Comparison of ENCODE assay signal across 10 cellular contexts in the genomic region with DNA sequence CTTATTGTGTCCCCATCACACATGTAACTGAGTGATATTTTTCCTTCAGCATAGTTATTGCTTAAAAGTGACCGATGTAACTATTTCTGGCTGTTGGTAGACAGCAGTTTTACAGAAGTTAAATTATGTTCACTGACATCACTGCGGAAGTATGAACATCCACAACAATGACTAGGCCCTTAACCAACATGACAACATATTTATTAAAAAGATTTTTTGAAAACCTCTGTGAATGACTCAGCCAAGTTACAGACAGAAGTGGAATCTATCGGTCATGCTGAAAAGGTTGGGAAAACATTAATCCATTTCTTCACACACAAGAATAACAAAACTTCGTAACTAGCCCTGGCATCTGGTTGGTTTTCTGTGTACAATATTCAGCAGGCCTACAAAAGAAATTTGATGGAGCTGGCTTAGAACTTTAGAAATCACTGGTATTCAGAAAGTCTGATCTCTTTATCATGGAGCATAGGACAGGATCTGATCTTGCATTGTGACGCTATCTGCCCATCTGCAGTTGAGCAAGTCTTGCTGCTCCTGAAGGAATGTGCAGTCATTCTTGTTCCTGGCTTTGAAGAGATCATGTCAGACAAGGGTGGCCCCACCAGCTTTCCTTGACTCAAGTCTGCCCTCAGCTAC. TPM values are rescaled to one million over a fixed set of nuclear protein-coding genes. Genes with fewer than 3 reads are reported as not detected.
DNase-seq lines count a peak whose midpoint lies in the region; ATAC-seq, FAIRE-seq and TF ChIP-seq lines count a peak whose summit lies in the region.
"Had no signal": no experiment of that assay in that cellular context is flagged by ENCODE, and none has a peak within 500 bp of the region (broad histone marks: within the 10 kb centered on the region; RNA-seq: fewer than 3 reads in every experiment).

No MANE protein-coding gene starts in this region.

- no peak overlapping the region for H3K4me3 ChIP-seq in skeletal muscle tissue (ENCODE audit: low read length in 3 of 3)

- DNase-seq in GM18507 (ENCODE audit: extremely low spot score, insufficient read length, low read depth) = no peak
- DNase-seq in foreskin keratinocyte = peak; percentile 95 to 97
- no peak for DNase-seq in activated CD4-positive, alpha-beta T cell treated with anti-CD3 and anti-CD28 coated beads for 4 hours
- DNase-seq in T-helper 1 cell = no peak
- no peak for DNase-seq in erythroblast (lab: John Stamatoyannopoulos, UW)
- DNase-seq: left cardiac atrium, NCI-H526 treated with DMSO at 0.1 percent for 48 hours had no signal

- no peaks in the 10 kb centered on the region for H3K36me3 ChIP-seq in skeletal muscle tissue (ENCODE audit: control insufficient read depth in 3 of 3, insufficient read depth in 3 of 3, low read length in 3 of 3)

- H3K27me3 ChIP-seq in foreskin keratinocyte = no peaks in the 10 kb centered on the region
- H3K27me3 ChIP-seq in skeletal muscle tissue (ENCODE audit: control insufficient read depth in 3 of 3, insufficient read depth in 3 of 3, low read length in 3 of 3) = no peaks in the 10 kb centered on the region

- peak; percentile 56 for FAIRE-seq in GM18507 (lab: Jason Lieb, UNC)

- ATAC-seq in SK-N-SH treated with all-trans-retinoic acid at 6 μM for 48 hours (peak; percentile 53), foreskin keratinocyte (peak; percentile 84), GM21526 (IDR thresholded peaks at IDR 0.05; ENCODE audit: low FRiP score, unreplicated experiment) (no peak)

- TF ChIP-seq CTCF in foreskin keratinocyte (conservative IDR thresholded peaks at IDR 0.05) = no peak

- peak overlapping the region in 2 of 3 donors; percentile 7 to 42 for H3K9ac ChIP-seq in skeletal muscle tissue (ENCODE audit: low read depth in 1 of 3, low read length in 3 of 3)

- peaks cover 26% of the 10 kb centered on the region for H3K4me1 ChIP-seq in foreskin keratinocyte
- H3K4me1 ChIP-seq in skeletal muscle tissue (ENCODE audit: control insufficient read depth in 3 of 3, insufficient read depth in 3 of 3, low read length in 3 of 3) = peaks cover 3 to 21% (median 6%) of the 10 kb centered on the region in 3 donors

- H3K27ac ChIP-seq in foreskin keratinocyte (peak overlapping the region; percentile 66), skeletal muscle tissue (ENCODE audit: low read depth, low read length) (peak overlapping the region; percentile 84)

- TF ChIP-seq POLR2A in erythroblast (IDR thresholded peaks at IDR 0.05; ENCODE audit: low read length) = no peak

- no peaks in the 10 kb centered on the region for H3K9me3 ChIP-seq in skeletal muscle tissue (ENCODE audit: control insufficient read depth in 3 of 3, low read length in 3 of 3)

TF ChIP-seq in SK-N-SH treated with all-trans-retinoic acid at 6 μM for 48 hours, 23 proteins besides CTCF, POLR2A, EP300 and RAD21:
- no peak for TF ChIP-seq ZNF70 (CRISPR knock-in tag; IDR thresholded peaks at IDR 0.05)
- no peak; the same call in 1 of the 2 replicates for TF ChIP-seq ZNF8 (CRISPR knock-in tag; IDR thresholded peaks at IDR 0.05)
- TF ChIP-seq ZFP3 (CRISPR knock-in tag; IDR thresholded peaks at IDR 0.05) = peak; percentile 46; the same call in 1 of the 2 replicates
- no peak for TF ChIP-seq ARNTL (CRISPR knock-in tag; IDR thresholded peaks at IDR 0.05; ENCODE audit: borderline replicate concordance, low read depth)
- peak; percentile 15; the same call in 1 of the 2 replicates for TF ChIP-seq CREB5 (CRISPR knock-in tag; IDR thresholded peaks at IDR 0.05; ENCODE audit: low read depth)
- peak; percentile 28; the same call in 1 of the 2 replicates for TF ChIP-seq TOX (CRISPR knock-in tag; IDR thresholded peaks at IDR 0.05; ENCODE audit: borderline replicate concordance)
- no peak for TF ChIP-seq PPARA (CRISPR knock-in tag; IDR thresholded peaks at IDR 0.05; ENCODE audit: borderline replicate concordance)
- TF ChIP-seq, protein P1, sequence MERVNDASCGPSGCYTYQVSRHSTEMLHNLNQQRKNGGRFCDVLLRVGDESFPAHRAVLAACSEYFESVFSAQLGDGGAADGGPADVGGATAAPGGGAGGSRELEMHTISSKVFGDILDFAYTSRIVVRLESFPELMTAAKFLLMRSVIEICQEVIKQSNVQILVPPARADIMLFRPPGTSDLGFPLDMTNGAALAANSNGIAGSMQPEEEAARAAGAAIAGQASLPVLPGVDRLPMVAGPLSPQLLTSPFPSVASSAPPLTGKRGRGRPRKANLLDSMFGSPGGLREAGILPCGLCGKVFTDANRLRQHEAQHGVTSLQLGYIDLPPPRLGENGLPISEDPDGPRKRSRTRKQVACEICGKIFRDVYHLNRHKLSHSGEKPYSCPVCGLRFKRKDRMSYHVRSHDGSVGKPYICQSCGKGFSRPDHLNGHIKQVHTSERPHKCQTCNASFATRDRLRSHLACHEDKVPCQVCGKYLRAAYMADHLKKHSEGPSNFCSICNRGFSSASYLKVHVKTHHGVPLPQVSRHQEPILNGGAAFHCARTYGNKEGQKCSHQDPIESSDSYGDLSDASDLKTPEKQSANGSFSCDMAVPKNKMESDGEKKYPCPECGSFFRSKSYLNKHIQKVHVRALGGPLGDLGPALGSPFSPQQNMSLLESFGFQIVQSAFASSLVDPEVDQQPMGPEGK (CRISPR knock-in tag; IDR thresholded peaks at IDR 0.05; ENCODE audit: borderline replicate concordance) = no peak; the same call in 1 of the 2 replicates
- TF ChIP-seq ZC3H10 (CRISPR knock-in tag; IDR thresholded peaks at IDR 0.05) = peak; percentile 63; the same call in 1 of the 2 replicates
- peak; percentile 69 for TF ChIP-seq ISL1 (CRISPR knock-in tag; IDR thresholded peaks at IDR 0.05)
- TF ChIP-seq, protein P2, sequence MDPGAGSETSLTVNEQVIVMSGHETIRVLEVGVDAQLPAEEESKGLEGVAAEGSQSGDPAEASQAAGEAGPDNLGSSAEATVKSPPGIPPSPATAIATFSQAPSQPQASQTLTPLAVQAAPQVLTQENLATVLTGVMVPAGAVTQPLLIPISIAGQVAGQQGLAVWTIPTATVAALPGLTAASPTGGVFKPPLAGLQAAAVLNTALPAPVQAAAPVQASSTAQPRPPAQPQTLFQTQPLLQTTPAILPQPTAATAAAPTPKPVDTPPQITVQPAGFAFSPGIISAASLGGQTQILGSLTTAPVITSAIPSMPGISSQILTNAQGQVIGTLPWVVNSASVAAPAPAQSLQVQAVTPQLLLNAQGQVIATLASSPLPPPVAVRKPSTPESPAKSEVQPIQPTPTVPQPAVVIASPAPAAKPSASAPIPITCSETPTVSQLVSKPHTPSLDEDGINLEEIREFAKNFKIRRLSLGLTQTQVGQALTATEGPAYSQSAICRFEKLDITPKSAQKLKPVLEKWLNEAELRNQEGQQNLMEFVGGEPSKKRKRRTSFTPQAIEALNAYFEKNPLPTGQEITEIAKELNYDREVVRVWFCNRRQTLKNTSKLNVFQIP (CRISPR knock-in tag; IDR thresholded peaks at IDR 0.05; ENCODE audit: borderline replicate concordance, low read depth) = peak; percentile 20; the same call in 1 of the 2 replicates

RNA-seq across cellular contexts. Expression of gene GLIS3, which starts 6.5 kb away (rescaled TPM):
- 1.2 and 1.5 TPM in 2 replicates for total RNA-seq in foreskin keratinocyte
- 0.10 and 0.14 TPM in 2 replicates for polyA plus RNA-seq in foreskin keratinocyte
- total RNA-seq in skeletal muscle tissue = 2.6 TPM

Comparison
In these comparisons a context has a peak if more than half of its experiments do, and no peak if none do; other contexts are left out.
1. DNase-seq: peak in foreskin keratinocyte (2 of 2); none in GM18507 (single experiment), activated CD4-positive, alpha-beta T cell treated with anti-CD3 and anti-CD28 coated beads for 4 hours (0 of 2), T-helper 1 cell (0 of 5) and erythroblast (0 of 2).